33 cellular contexts compared by ENCODE assay signal in genomic region chr17:80214878-80215210, GRCh38. TPM values are rescaled to one million over a fixed set of nuclear protein-coding genes. Genes with fewer than 3 reads are reported as not detected.
"Had no signal": no experiment of that assay in that cellular context is flagged by ENCODE, and none has a peak within 500 bp of the region (broad histone marks: within the 10 kb centered on the region; RNA-seq: fewer than 3 reads in every experiment).

No MANE protein-coding gene starts in this region.

- H3K36me3 ChIP-seq: breast epithelium, colonic mucosa had no signal

- H3K27me3 ChIP-seq: adrenal gland, breast epithelium, cardiac muscle cell, colonic mucosa, dorsolateral prefrontal cortex had no signal

- FAIRE-seq: frontal cortex had no signal

- H3K4me3 ChIP-seq: adrenal gland, breast epithelium, cardiac muscle cell, colonic mucosa, dorsolateral prefrontal cortex had no signal

- DNase-seq: activated CD4-positive, alpha-beta memory T cell treated with anti-CD3 and anti-CD28 coated beads for 36 hours; activated CD4-positive, alpha-beta T cell treated with anti-CD3 and anti-CD28 coated beads for 36 hours; activated CD4-positive, alpha-beta T cell treated with anti-CD3 and anti-CD28 coated beads, Interleukin-2, amount 10 ng/mL, durations not matched to agents 24 days and 14 days; activated CD4-positive, CD25-positive, alpha-beta regulatory T cell; activated CD4-positive, CD25-positive, alpha-beta regulatory T cell treated with anti-CD3 and anti-CD28 coated beads, Interleukin-2, amount 50 U/mL, for 72 hours; activated CD8-positive, alpha-beta memory T cell treated with anti-CD3 and anti-CD28 coated beads, Interleukin-2, amount 10 ng/mL, durations not matched to agents 7 days and 5 days; activated CD8-positive, alpha-beta memory T cell treated with anti-CD3 and anti-CD28 coated beads, Interleukin-2, amount 50 U/mL, for 4 hours; activated CD8-positive, alpha-beta T cell treated with anti-CD3 and anti-CD28 coated beads, Interleukin-2, amount 10 ng/mL, durations not matched to agents 7 days and 5 days; activated effector memory CD4-positive, alpha-beta T cell treated with anti-CD3 and anti-CD28 coated beads, Interleukin-2, amount 50 U/mL, for 16 hours; activated naive CD4-positive, alpha-beta T cell treated with anti-CD3 and anti-CD28 coated beads for 36 hours; activated naive CD8-positive, alpha-beta T cell treated with anti-CD3 and anti-CD28 coated beads for 36 hours; activated naive CD8-positive, alpha-beta T cell treated with anti-CD3 and anti-CD28 coated beads, Interleukin-2, amount 50 U/mL, for 24 hours; activated T-cell treated with anti-CD3 and anti-CD28 coated beads, Interleukin-2, amount 50 U/mL, for 1 hour; activated T-cell treated with anti-CD3 and anti-CD28 coated beads, Interleukin-2, amount 50 U/mL, for 48 hours; adrenal gland; amygdala; aorta; central memory CD4-positive, alpha-beta T cell; cerebellar nuclear complex; colonic mucosa; dorsolateral prefrontal cortex; effector memory CD4-positive, alpha-beta T cell; endodermal cell; foreskin fibroblast; T-helper 2 cell had no signal

- ATAC-seq: activated CD4-positive, alpha-beta T cell treated with anti-CD3 and anti-CD28 coated beads for 36 hours; activated CD8-positive, alpha-beta memory T cell treated with anti-CD3 and anti-CD28 coated beads, Interleukin-2, amount 10 ng/mL, durations not matched to agents 7 days and 5 days; activated CD8-positive, alpha-beta T cell treated with anti-CD3 and anti-CD28 coated beads, Interleukin-2, amount 10 ng/mL, durations not matched to agents 7 days and 5 days; activated naive CD8-positive, alpha-beta T cell treated with anti-CD3 and anti-CD28 coated beads, Interleukin-2, amount 50 U/mL, for 24 hours; esophagus mucosa had no signal

- H3K27ac ChIP-seq: adrenal gland, breast epithelium, cardiac muscle cell, colonic mucosa, dorsolateral prefrontal cortex had no signal

- H3K9me3 ChIP-seq: adrenal gland, breast epithelium, colonic mucosa had no signal

RNA-seq across cellular contexts. Expression of gene CARD14, which starts 45.0 kb away (rescaled TPM):
- total RNA-seq: activated CD4-positive, alpha-beta memory T cell treated with anti-CD3 and anti-CD28 coated beads for 36 hours; activated CD4-positive, alpha-beta T cell treated with anti-CD3 and anti-CD28 coated beads for 36 hours; activated CD4-positive, alpha-beta T cell treated with anti-CD3 and anti-CD28 coated beads, Interleukin-2, amount 10 ng/mL, durations not matched to agents 24 days and 14 days; activated CD8-positive, alpha-beta memory T cell treated with anti-CD3 and anti-CD28 coated beads for 36 hours; activated CD8-positive, alpha-beta memory T cell treated with anti-CD3 and anti-CD28 coated beads, Interleukin-2, amount 10 ng/mL, durations not matched to agents 7 days and 5 days; activated CD8-positive, alpha-beta T cell treated with anti-CD3 and anti-CD28 coated beads, Interleukin-2, amount 10 ng/mL, durations not matched to agents 7 days and 5 days; activated naive CD4-positive, alpha-beta T cell treated with anti-CD3 and anti-CD28 coated beads for 36 hours; activated naive CD8-positive, alpha-beta T cell treated with anti-CD3 and anti-CD28 coated beads for 36 hours; activated T-helper 1 cell treated with anti-CD3 and anti-CD28 coated beads, Interleukin-12 subunit alpha, Interleukin-12 subunit beta, Interleukin-2, Interleukin-4 antibody, amounts not matched to agents 30 ng/mL and 10 ng/mL and 1 ng/mL, durations not matched to agents 14 hours and 24 hours and 36 hours; activated T-helper 2 cell treated with anti-CD3 and anti-CD28 coated beads, Interferon-gamma antibody, Interleukin-2, Interleukin-4, amounts not matched to agents 10 μg/mL and 5 μg/mL and 100 μg/mL, durations not matched to agents 14 hours and 24 hours and 36 hours; T-helper 1 cell treated with Interleukin-12 subunit alpha and Interleukin-12 subunit beta and Interleukin-4 antibody, amounts not matched to agents 30 ng/mL and 1 ng/mL, for 36 hours had no signal
